In genomic region chr11:57321996-57322880, GRCh38 we compare ENCODE assay signal across 8 cellular contexts. TPM values are rescaled to one million over a fixed set of nuclear protein-coding genes. Genes with fewer than 3 reads are reported as not detected.
DNase-seq lines count a peak whose midpoint lies in the region; ATAC-seq and TF ChIP-seq lines count a peak whose summit lies in the region.

No MANE protein-coding gene starts in this region.

- H2AFZ ChIP-seq in HCT116 (ENCODE audit: low read depth, low read length, poor library complexity, severe bottlenecking), result no peak overlapping the region

- H3K36me3 ChIP-seq in BE2C (peaks cover 36% of the 10 kb centered on the region), HCT116 (ENCODE audit: control insufficient read depth in 1 of 2, insufficient read depth in 2 of 2, low read length in 2 of 2) (peaks cover 23 to 28% of the 10 kb centered on the region in 2 experiments; a peak in 3 of 4 replicates)

- H3K4me3 ChIP-seq in BE2C (ENCODE audit: low read depth, low read length) (peak overlapping the region; percentile 34), HCT116 (replicated peaks in 1 of 2; ENCODE audit: low read depth in 1 of 2, low read length in 2 of 2) (peak overlapping the region; percentile 67 to 75)

- CTCF ChIA-PET in HCT116 (lab: Charles Lee), result interaction anchor here (0.7 to 2.3 kb wide), 2 partner anchors 11 to 481 kb away, joined by 3 to 13 read pairs; no protein-coding TSS in a partner anchor

- H4K20me1 ChIP-seq in HCT116 (ENCODE audit: insufficient read depth), result no peaks in the 10 kb centered on the region

- DNase-seq in BE2C, result peak; percentile 68
- peak; percentile 77 for DNase-seq in HCT116 (ENCODE audit: low read depth, low spot score)
- peak; percentile 90 to 94 for DNase-seq in SW 1271 (lab: John Stamatoyannopoulos, UW)
- peak; percentile 74 for DNase-seq in epithelial cell of prostate (ENCODE audit: low read depth, low spot score)
- peak; percentile 58 for DNase-seq in midbrain (lab: John Stamatoyannopoulos, UW)
- no peak for DNase-seq in type B pancreatic cell (ENCODE audit: extremely low spot score, unreplicated experiment)
- DNase-seq in stimulated activated naive CD8-positive, alpha-beta T cell treated with anti-CD3 and anti-CD28 coated beads, Interleukin-15, Interleukin-2, amounts not matched to agents 100 U/mL and 50 U/mL, for 24 hours, result no peak

- H3K9me3 Mint-ChIP-seq in type B pancreatic cell, result no peaks in the 10 kb centered on the region

- peak overlapping the region; percentile 96 for H3K4me2 ChIP-seq in HCT116 (ENCODE audit: low read length)

- peaks cover 32% of the 10 kb centered on the region for H3K79me2 ChIP-seq in HCT116 (ENCODE audit: insufficient read depth, low read length)

- RAD21 ChIA-PET in HCT116 (lab: Charles Lee; ENCODE audit: low non-redundant PET in 1 of 2, low total read pairs in 2 of 2, uncharacterized antibody in 2 of 2, unreplicated experiment in 2 of 2), result interaction anchor here (0.7 to 1.8 kb wide), 3 partner anchors 10 to 73 kb away, joined by 3 to 6 read pairs (median 3); no protein-coding TSS in a partner anchor

- TF ChIP-seq RAD21 in HCT116 (IDR thresholded peaks at IDR 0.05; ENCODE audit: low read depth), result no peak

- peak overlapping the region; percentile 95 for H3K4me3 Mint-ChIP-seq in type B pancreatic cell

- intact Hi-C loops in HCT116 (cut with micrococcal nuclease), result no loop called here

- no peak for TF ChIP-seq CTCF in BE2C (IDR thresholded peaks at IDR 0.05; ENCODE audit: low read depth, low read length)
- no peak for TF ChIP-seq CTCF in HCT116 (IDR thresholded peaks at IDR 0.05 in 2 of 3, conservative IDR thresholded peaks at IDR 0.05 in 1 of 3; ENCODE audit: borderline replicate concordance in 1 of 3, insufficient read depth in 1 of 3, low read depth in 2 of 3, low read length in 2 of 3)
- no peak for TF ChIP-seq CTCF in type B pancreatic cell (conservative IDR thresholded peaks at IDR 0.05)

- H3K27ac ChIP-seq in HCT116 (ENCODE audit: low read depth, low read length) (peak overlapping the region; percentile 78), epithelial cell of prostate (peak overlapping the region; percentile 99)

- H3K27ac Mint-ChIP-seq in type B pancreatic cell, result peak overlapping the region; percentile 96

- no peaks in the 10 kb centered on the region for H3K9me2 ChIP-seq in HCT116 (ENCODE audit: insufficient read depth)

- H3K4me1 ChIP-seq in BE2C (peaks cover 8% of the 10 kb centered on the region; the same call in 1 of the 2 replicates), HCT116 (ENCODE audit: control insufficient read depth in 1 of 2, insufficient read depth in 2 of 2, low read length in 2 of 2) (peaks cover 33 to 53% of the 10 kb centered on the region in 2 experiments)

- peaks cover 53% of the 10 kb centered on the region for H3K4me1 Mint-ChIP-seq in type B pancreatic cell (ENCODE audit: unreplicated experiment)

- H3K9ac ChIP-seq in HCT116 (ENCODE audit: low read length), result peak overlapping the region; percentile 63

- no TSS peak for BruUV-seq in HCT116 (replicated peaks; lab: Mats Ljungman, UMichigan)

- H3K27me3 Mint-ChIP-seq in type B pancreatic cell, result no peaks in the 10 kb centered on the region

- peaks cover 28% of the 10 kb centered on the region for H3K36me3 Mint-ChIP-seq in type B pancreatic cell

- no peaks in the 10 kb centered on the region for H3K27me3 ChIP-seq in BE2C
- no peaks in the 10 kb centered on the region for H3K27me3 ChIP-seq in HCT116 (ENCODE audit: insufficient read depth, low read length)

- POLR2A ChIA-PET in HCT116 (lab: Charles Lee), result interaction anchor here (0.8 to 6.5 kb wide), 3 partner anchors 10 to 441 kb away, joined by 3 to 42 read pairs (median 3); partner anchors contain the start of gene SSRP1

- ATAC-seq in HCT116 (peak; percentile 65), HG03342 (IDR thresholded peaks at IDR 0.05; ENCODE audit: unreplicated experiment) (no peak)
- ATAC-seq in stimulated activated naive CD8-positive, alpha-beta T cell treated with anti-CD3 and anti-CD28 coated beads, Interleukin-15, Interleukin-2, amounts not matched to agents 100 U/mL and 50 U/mL, for 24 hours, result no peak

- no peak for TF ChIP-seq POLR2A in HCT116 (IDR thresholded peaks at IDR 0.05; ENCODE audit: borderline replicate concordance, extremely low read depth, insufficient read depth, insufficient read length)

- no peaks in the 10 kb centered on the region for H3K9me3 ChIP-seq in BE2C
- H3K9me3 ChIP-seq in HCT116 (ENCODE audit: control insufficient read depth in 1 of 2, insufficient read depth in 1 of 2, low read depth in 1 of 2, low read length in 2 of 2), result no peaks in the 10 kb centered on the region

TF ChIP-seq in HCT116, 20 proteins besides CTCF, POLR2A, EP300 and RAD21:
- TF ChIP-seq CBX3 (IDR thresholded peaks at IDR 0.05; ENCODE audit: low read depth), result 0 out of 2 replicates have a peak, but pooled peaks have one; percentile 31
- TF ChIP-seq SP1 (IDR thresholded peaks at IDR 0.05; ENCODE audit: low read depth), result peak; percentile 43
- TF ChIP-seq EGR1 (IDR thresholded peaks at IDR 0.05; ENCODE audit: low read depth), result 0 out of 2 replicates have a peak, but pooled peaks have one; percentile 42
- TF ChIP-seq CEBPB (IDR thresholded peaks at IDR 0.05; ENCODE audit: low read depth), result no peak
- peak; percentile 47 for TF ChIP-seq ZFX (IDR thresholded peaks at IDR 0.05)

RNA-seq across cellular contexts. Expression of gene TNKS1BP1, which starts 2.5 kb away (rescaled TPM):
- 85.1 TPM for polyA plus RNA-seq in BE2C (2012; ENCODE audit: insufficient read depth, insufficient read length, low read depth)
- total RNA-seq in HCT116 (2021; ENCODE audit: unreplicated experiment) (77.6 TPM), type B pancreatic cell (ENCODE audit: low replicate concordance) (122 and 166 TPM in 2 replicates)
- 61.2 and 63.1 TPM in 2 replicates for polyA plus RNA-seq in HCT116 (2012)

RNA-seq across cellular contexts. Expression of gene SSRP1, which starts 13.5 kb away (rescaled TPM):
- polyA plus RNA-seq in BE2C (2012; ENCODE audit: insufficient read depth, insufficient read length, low read depth), result 124 TPM
- total RNA-seq in HCT116 (2021; ENCODE audit: unreplicated experiment) (260 TPM), type B pancreatic cell (ENCODE audit: low replicate concordance) (108 and 164 TPM in 2 replicates)
- polyA plus RNA-seq in HCT116 (2012), result 259 and 291 TPM in 2 replicates

RNA-seq across cellular contexts. Expression of gene P2RX3, which starts 15.9 kb away (rescaled TPM):
- 0.48 TPM for polyA plus RNA-seq in BE2C (2012; ENCODE audit: insufficient read depth, insufficient read length, low read depth)
- total RNA-seq in HCT116 (2021; ENCODE audit: unreplicated experiment) (not detected), type B pancreatic cell (ENCODE audit: low replicate concordance) (0.52 and 4.0 TPM in 2 replicates)
- 0.03 and 0.05 TPM in 2 replicates for polyA plus RNA-seq in HCT116 (2012)

RNA-seq across cellular contexts. Expression of gene PRG3, which starts 58.7 kb away (rescaled TPM):
- not detected for polyA plus RNA-seq in BE2C (2012; ENCODE audit: insufficient read depth, insufficient read length, low read depth)
- total RNA-seq in HCT116 (2021; ENCODE audit: unreplicated experiment), result not detected
- not detected in 2 replicates for polyA plus RNA-seq in HCT116 (2012)
- not detected in 2 replicates for total RNA-seq in type B pancreatic cell (ENCODE audit: low replicate concordance)

Comparison
In these comparisons a context has a peak if more than half of its experiments do, and no peak if none do; other contexts are left out.
1. DNase-seq: peak in BE2C (single experiment), HCT116 (single experiment), SW 1271 (2 of 2), epithelial cell of prostate (single experiment) and midbrain (single experiment); none in type B pancreatic cell (single experiment) and stimulated activated naive CD8-positive, alpha-beta T cell treated with anti-CD3 and anti-CD28 coated beads, Interleukin-15, Interleukin-2, amounts not matched to agents 100 U/mL and 50 U/mL, for 24 hours (single experiment).